8 cellular contexts compared by ENCODE assay signal in the genomic region with DNA sequence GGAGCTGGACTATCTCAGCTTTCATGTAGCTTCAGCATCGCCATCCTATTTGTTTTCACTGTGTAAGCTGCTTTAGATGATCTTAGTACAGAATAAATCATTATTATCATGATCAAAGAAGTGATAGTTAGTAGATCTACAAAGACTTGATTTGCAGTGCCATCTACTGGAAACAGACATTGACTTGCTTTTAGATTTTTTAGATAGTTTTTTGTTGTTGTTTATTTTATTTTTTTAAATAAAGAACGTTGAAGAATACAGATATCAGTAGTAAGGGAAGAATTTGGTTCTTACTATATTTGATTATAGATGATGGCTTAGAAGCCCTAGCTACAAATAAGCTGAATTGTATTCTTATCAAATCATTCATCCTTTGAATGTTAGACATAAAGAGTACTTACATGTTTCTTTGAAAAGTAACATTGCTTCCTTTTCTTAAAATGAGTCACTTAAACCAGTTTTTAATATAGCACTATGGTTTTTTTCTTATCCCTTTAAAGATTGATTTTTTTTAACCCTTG. TPM values are rescaled to one million over a fixed set of nuclear protein-coding genes. Genes with fewer than 3 reads are reported as not detected.
A peak's percentile ranks its signal among the peaks of the same experiment; 100 is the strongest.
DNase-seq lines count a peak whose midpoint lies in the region; ATAC-seq and TF ChIP-seq lines count a peak whose summit lies in the region.

No MANE protein-coding gene starts in this region.

- peaks cover 17% of the 10 kb centered on the region for H3K27me3 ChIP-seq in AG04450 (ENCODE audit: control insufficient read depth, insufficient read depth, low read length)

- intact Hi-C loops in activated CD8-positive, alpha-beta T cell treated with anti-CD3 and anti-CD28 coated beads for 36 hours (cut with micrococcal nuclease): loop anchor here (2.0 to 5.0 kb wide), 2 partner anchors 295 to 498 kb away; no protein-coding TSS in a partner anchor

- peak; percentile 57 for TF ChIP-seq CTCF in AG04450 (IDR thresholded peaks at IDR 0.05; ENCODE audit: low read depth, low read length)
- TF ChIP-seq CTCF in GM13976 (IDR thresholded peaks at IDR 0.05; ENCODE audit: borderline replicate concordance, control extremely low read depth, extremely low read depth, insufficient read depth, missing control alignments): peak; percentile 22
- TF ChIP-seq CTCF in activated CD8-positive, alpha-beta T cell treated with anti-CD3 and anti-CD28 coated beads for 36 hours (IDR thresholded peaks at IDR 0.05): peak; percentile 73

- H3K4me3 ChIP-seq in AG04450 (ENCODE audit: low read depth, low read length): no peak overlapping the region

- peak; percentile 31 for ATAC-seq in activated CD8-positive, alpha-beta T cell treated with anti-CD3 and anti-CD28 coated beads for 36 hours
- ATAC-seq in HG03097 (IDR thresholded peaks at IDR 0.05; ENCODE audit: low FRiP score, unreplicated experiment) (no peak), GM18907 (IDR thresholded peaks at IDR 0.05; ENCODE audit: unreplicated experiment) (no peak)

- H3K4me1 Mint-ChIP-seq in activated CD8-positive, alpha-beta T cell treated with anti-CD3 and anti-CD28 coated beads for 36 hours (ENCODE audit: low read depth): peaks cover 23% of the 10 kb centered on the region

- H3K9me3 ChIP-seq in AG04450 (ENCODE audit: control insufficient read depth, insufficient read depth, low read length): no peaks in the 10 kb centered on the region; the same call in 1 of the 2 replicates

- no peaks in the 10 kb centered on the region for H3K36me3 Mint-ChIP-seq in activated CD8-positive, alpha-beta T cell treated with anti-CD3 and anti-CD28 coated beads for 36 hours (ENCODE audit: low read depth)

- H3K9me3 Mint-ChIP-seq in activated CD8-positive, alpha-beta T cell treated with anti-CD3 and anti-CD28 coated beads for 36 hours: no peaks in the 10 kb centered on the region

- POLR2A ChIA-PET in AG04450 (lab: Yijun Ruan, JAX): no interaction called here
- POLR2A ChIA-PET in activated CD8-positive, alpha-beta T cell treated with anti-CD3 and anti-CD28 coated beads for 36 hours (lab: Charles Lee): no interaction called here

- in situ Hi-C loops in GM13976 (cut with MboI; ENCODE audit: low sequenced_read_pairs, unreplicated experiment): loop anchor here (10.0 to 25.0 kb wide), 3 partner anchors 305 to 755 kb away; no protein-coding TSS in a partner anchor

- DNase-seq in AG04450 (ENCODE audit: low read depth, low spot score) (peak; percentile 7), GM13976 (ENCODE audit: low spot score) (no peak), left kidney (ENCODE audit: low read depth, low spot score) (peak; percentile 67), NCI-H82 (lab: John Stamatoyannopoulos, UW) (no peak), OCI-M2 (lab: John Stamatoyannopoulos, UW; ENCODE audit: unreplicated experiment) (no peak)
- no peak for DNase-seq in activated CD8-positive, alpha-beta T cell treated with anti-CD3 and anti-CD28 coated beads for 36 hours

- no peak overlapping the region for H3K27ac ChIP-seq in AG04450 (ENCODE audit: low read depth, low read length)

- CTCF ChIA-PET in AG04450 (lab: Charles Lee): interaction anchor here (0.6 to 3.7 kb wide), 18 partner anchors 154 to 972 kb away, joined by 3 to 33 read pairs (median 3); no protein-coding TSS in a partner anchor
- CTCF ChIA-PET in activated CD8-positive, alpha-beta T cell treated with anti-CD3 and anti-CD28 coated beads for 36 hours (lab: Charles Lee): interaction anchor here (0.6 to 7.4 kb wide), 12 partner anchors 38 to 751 kb away, joined by 3 to 59 read pairs (median 5); no protein-coding TSS in a partner anchor

- H3K27ac Mint-ChIP-seq in activated CD8-positive, alpha-beta T cell treated with anti-CD3 and anti-CD28 coated beads for 36 hours: peak overlapping the region; percentile 72

- H3K4me3 Mint-ChIP-seq in activated CD8-positive, alpha-beta T cell treated with anti-CD3 and anti-CD28 coated beads for 36 hours: no peak overlapping the region

- peaks cover 12% of the 10 kb centered on the region for H3K27me3 Mint-ChIP-seq in activated CD8-positive, alpha-beta T cell treated with anti-CD3 and anti-CD28 coated beads for 36 hours

RNA-seq across cellular contexts. Expression of a gene that starts 6.3 kb away (rescaled TPM):
- 1.3 and 1.4 TPM in 2 replicates for polyA plus RNA-seq in AG04450 (2011; rRNA removed)
- polyA minus RNA-seq in AG04450 (2011; rRNA and poly(A)+ RNA removed): 2.4 and 2.7 TPM in 2 replicates
- total RNA-seq in activated CD8-positive, alpha-beta T cell treated with anti-CD3 and anti-CD28 coated beads for 36 hours: 10 to 100 TPM; 23.8 to 27.6 TPM

Comparison
In these comparisons a context has a peak if more than half of its experiments do, and no peak if none do; other contexts are left out.
1. DNase-seq: peak in AG04450 (single experiment) and left kidney (single experiment); none in GM13976 (single experiment), activated CD8-positive, alpha-beta T cell treated with anti-CD3 and anti-CD28 coated beads for 36 hours (single experiment), NCI-H82 (single experiment) and OCI-M2 (single experiment).
2. CTCF ChIP-seq: peak in every context shown above with its lines; median percentile 73 in activated CD8-positive, alpha-beta T cell treated with anti-CD3 and anti-CD28 coated beads for 36 hours; 57 in AG04450; 22 in GM13976.